Comparison of ENCODE assay signal across 9 cellular contexts in the genomic region with DNA sequence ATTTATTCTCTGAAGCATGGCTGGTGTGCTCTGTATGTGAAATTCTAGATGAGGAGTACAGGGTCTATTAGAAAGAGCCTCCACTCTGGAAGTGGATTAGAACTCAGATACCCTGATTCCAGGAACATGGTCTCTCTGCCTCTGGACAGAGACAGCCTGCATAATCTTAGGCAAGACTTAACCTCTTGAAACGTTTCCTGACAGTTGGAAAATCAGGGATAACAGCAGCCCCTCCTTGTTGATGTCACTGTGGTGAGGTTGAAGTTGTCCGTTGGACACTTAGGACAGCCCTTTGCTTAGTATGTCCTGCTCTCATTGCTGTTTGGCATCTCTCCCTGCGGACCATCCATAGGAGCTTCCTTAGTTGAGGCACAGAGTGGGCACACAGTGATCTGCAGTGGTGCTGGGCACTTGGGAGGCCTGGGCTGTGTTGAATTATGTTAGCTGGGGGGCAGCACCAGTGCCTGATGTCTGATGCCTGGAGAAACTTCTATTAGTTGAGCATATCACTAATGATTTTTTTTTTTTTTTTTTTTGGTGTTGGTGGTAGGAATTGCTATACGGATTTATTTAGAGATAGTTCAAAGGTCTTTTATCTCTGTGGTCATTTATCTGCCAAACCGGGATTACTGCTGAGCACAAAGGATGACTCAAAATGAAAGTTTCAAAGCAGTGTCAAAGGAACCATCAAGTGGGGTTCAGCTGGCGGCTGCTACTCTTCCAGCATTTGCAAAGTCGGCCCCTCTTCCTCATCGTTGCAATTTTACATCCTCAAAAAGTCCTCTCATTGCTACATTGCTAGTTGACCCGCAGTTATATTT. TPM values are rescaled to one million over a fixed set of nuclear protein-coding genes. Genes with fewer than 3 reads are reported as not detected.
A peak's percentile ranks its signal among the peaks of the same experiment; 100 is the strongest.
DNase-seq lines count a peak whose midpoint lies in the region; ATAC-seq lines count a peak whose summit lies in the region.
"Had no signal": no experiment of that assay in that cellular context is flagged by ENCODE, and none has a peak within 500 bp of the region (broad histone marks: within the 10 kb centered on the region; RNA-seq: fewer than 3 reads in every experiment).

No MANE protein-coding gene starts in this region.

- H3K9me3 ChIP-seq in stomach smooth muscle (ENCODE audit: control insufficient read depth in 2 of 2, low read length in 2 of 2): no peaks in the 10 kb centered on the region

- intact Hi-C loops in dendritic cell treated with granulocyte-macrophage colony-stimulating factor and Interleukin-4, amounts not matched to agents 40 ng/mL and 50 ng/mL, for 4 days (cut with micrococcal nuclease): no loop called here
- intact Hi-C loops in posterior vena cava (cut with DNase I): no loop called here

- H3K4me3 ChIP-seq in stomach smooth muscle (ENCODE audit: low read length in 2 of 2): peak overlapping the region; percentile 20 to 52

- H3K36me3 Mint-ChIP-seq in dendritic cell treated with granulocyte-macrophage colony-stimulating factor and Interleukin-4, amounts not matched to agents 40 ng/mL and 50 ng/mL, for 4 days (ENCODE audit: low read depth): no peaks in the 10 kb centered on the region

- peaks cover 27% of the 10 kb centered on the region for H3K4me1 ChIP-seq in stomach smooth muscle (ENCODE audit: control insufficient read depth, insufficient read depth, low read length)

- no peaks in the 10 kb centered on the region for H3K27me3 ChIP-seq in stomach smooth muscle (ENCODE audit: control insufficient read depth in 1 of 2, insufficient read depth in 2 of 2, low read length in 2 of 2)

- peak overlapping the region; percentile 62 for H3K27ac ChIP-seq in stomach smooth muscle (ENCODE audit: low read length)

- DNase-seq in NOMO-1 (lab: John Stamatoyannopoulos, UW; ENCODE audit: unreplicated experiment in 2 of 2): peak; percentile 45 to 46
- no peak for DNase-seq in NOMO-1 treated with dmso at 0.1 percent for 144 hours (lab: John Stamatoyannopoulos, UW; ENCODE audit: unreplicated experiment)
- DNase-seq in cerebellar nuclear complex (lab: John Stamatoyannopoulos, UW): no peak
- DNase-seq in posterior vena cava (ENCODE audit: low spot score): no peak
- DNase-seq in NCI-H146 (lab: John Stamatoyannopoulos, UW): no peak
- DNase-seq: stimulated activated CD4-positive, alpha-beta T cell treated with anti-CD3 and anti-CD28 coated beads, Interleukin-4, amount 100 ng/mL, for 1 hour had no signal

- ATAC-seq in HG03060 (IDR thresholded peaks at IDR 0.05; ENCODE audit: low read depth, unreplicated experiment): peak; percentile 90

- H3K27ac Mint-ChIP-seq in dendritic cell treated with granulocyte-macrophage colony-stimulating factor and Interleukin-4, amounts not matched to agents 40 ng/mL and 50 ng/mL, for 4 days: peak overlapping the region; percentile 23

- H3K4me1 Mint-ChIP-seq in dendritic cell treated with granulocyte-macrophage colony-stimulating factor and Interleukin-4, amounts not matched to agents 40 ng/mL and 50 ng/mL, for 4 days (ENCODE audit: low read depth): peaks cover 52% of the 10 kb centered on the region

- no peaks in the 10 kb centered on the region for H3K9me3 Mint-ChIP-seq in dendritic cell treated with granulocyte-macrophage colony-stimulating factor and Interleukin-4, amounts not matched to agents 40 ng/mL and 50 ng/mL, for 4 days

- H3K36me3 ChIP-seq in stomach smooth muscle (ENCODE audit: control insufficient read depth in 2 of 2, insufficient read depth in 2 of 2, low read length in 2 of 2): peaks cover 0 to 3% of the 10 kb centered on the region in 2 donors

- peaks cover 77% of the 10 kb centered on the region for H3K27me3 Mint-ChIP-seq in dendritic cell treated with granulocyte-macrophage colony-stimulating factor and Interleukin-4, amounts not matched to agents 40 ng/mL and 50 ng/mL, for 4 days

- H3K9ac ChIP-seq in stomach smooth muscle (ENCODE audit: low read length in 2 of 2): peak overlapping the region in 1 of 2 donors; percentile 43

- H3K4me3 Mint-ChIP-seq in dendritic cell treated with granulocyte-macrophage colony-stimulating factor and Interleukin-4, amounts not matched to agents 40 ng/mL and 50 ng/mL, for 4 days: no peak overlapping the region

RNA-seq across cellular contexts. Expression of gene SETBP1, which starts 28.8 kb away (rescaled TPM):
- 10 to 100 TPM; 59.5 to 76.9 TPM for total RNA-seq in posterior vena cava

Comparison
In these comparisons a context has a peak if more than half of its experiments do, and no peak if none do; other contexts are left out.
1. DNase-seq: peak in NOMO-1 (2 of 2); none in NOMO-1 treated with dmso at 0.1 percent for 144 hours (single experiment), cerebellar nuclear complex (0 of 2), posterior vena cava (single experiment) and NCI-H146 (single experiment).